In the genomic region with DNA sequence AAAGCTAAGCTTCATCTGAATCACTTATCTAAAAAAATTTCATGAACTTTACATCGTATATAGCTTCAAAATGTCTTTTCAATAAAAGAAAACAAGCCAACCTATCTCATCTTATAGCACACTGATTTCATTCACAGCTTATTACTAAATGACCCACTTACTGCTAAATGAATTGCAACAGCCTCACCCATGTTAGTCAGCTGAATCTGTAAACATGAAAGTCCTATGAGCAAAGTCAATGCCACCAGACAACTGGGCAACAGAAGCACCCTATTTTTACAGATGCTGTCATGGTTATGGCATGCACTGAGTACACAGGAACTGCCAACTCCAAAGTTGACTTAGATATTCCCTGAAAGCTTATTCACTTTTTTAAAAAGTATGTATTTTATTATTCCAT, we compare ENCODE assay signal across 1 cellular context.
A peak's percentile ranks its signal among the peaks of the same experiment; 100 is the strongest.
TF ChIP-seq lines count a peak whose summit lies in the region.

No MANE protein-coding gene starts in this region.

TF ChIP-seq in A549, 52 proteins besides CTCF, POLR2A, EP300 and RAD21 (continued from another document):
- TF ChIP-seq FOSL2 (IDR thresholded peaks at IDR 0.05) (peak; percentile 43; the same call in 1 of the 2 replicates), FOSL2 (CRISPR knock-in tag; IDR thresholded peaks at IDR 0.05) (peak; percentile 82), SMC3 (IDR thresholded peaks at IDR 0.05) (0 out of 3 replicates have a peak, but pooled peaks have one; percentile 9), POLR2AphosphoS2 (conservative IDR thresholded peaks at IDR 0.05; ENCODE audit: low read length) (no peak), TP53 (CRISPR knock-in tag; IDR thresholded peaks at IDR 0.05) (no peak), GATA3 (IDR thresholded peaks at IDR 0.05; ENCODE audit: borderline replicate concordance) (peak; percentile 50; the same call in 1 of the 2 replicates), KDM1A (IDR thresholded peaks at IDR 0.05; ENCODE audit: low read depth) (no peak), CBX8 (IDR thresholded peaks at IDR 0.05) (no peak), JUN (IDR thresholded peaks at IDR 0.05) (peak; percentile 41 to 59; a peak in 2 of 5 replicates), CEBPB (IDR thresholded peaks at IDR 0.05) (peak; percentile 56 to 77), HEYL (CRISPR knock-in tag; IDR thresholded peaks at IDR 0.05) (no peak)
- TF ChIP-seq, protein P1, sequence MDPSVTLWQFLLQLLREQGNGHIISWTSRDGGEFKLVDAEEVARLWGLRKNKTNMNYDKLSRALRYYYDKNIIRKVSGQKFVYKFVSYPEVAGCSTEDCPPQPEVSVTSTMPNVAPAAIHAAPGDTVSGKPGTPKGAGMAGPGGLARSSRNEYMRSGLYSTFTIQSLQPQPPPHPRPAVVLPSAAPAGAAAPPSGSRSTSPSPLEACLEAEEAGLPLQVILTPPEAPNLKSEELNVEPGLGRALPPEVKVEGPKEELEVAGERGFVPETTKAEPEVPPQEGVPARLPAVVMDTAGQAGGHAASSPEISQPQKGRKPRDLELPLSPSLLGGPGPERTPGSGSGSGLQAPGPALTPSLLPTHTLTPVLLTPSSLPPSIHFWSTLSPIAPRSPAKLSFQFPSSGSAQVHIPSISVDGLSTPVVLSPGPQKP (IDR thresholded peaks at IDR 0.05; ENCODE audit: low read depth, low read length), result no peak
- TF ChIP-seq, protein P2, sequence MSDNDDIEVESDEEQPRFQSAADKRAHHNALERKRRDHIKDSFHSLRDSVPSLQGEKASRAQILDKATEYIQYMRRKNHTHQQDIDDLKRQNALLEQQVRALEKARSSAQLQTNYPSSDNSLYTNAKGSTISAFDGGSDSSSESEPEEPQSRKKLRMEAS (IDR thresholded peaks at IDR 0.05), result 0 out of 2 replicates have a peak, but pooled peaks have one; percentile 24
